In genomic region chr12:98388126-98388525, GRCh38 we compare ENCODE assay signal across 18 cellular contexts.
DNase-seq lines count a peak whose midpoint lies in the region; TF ChIP-seq lines count a peak whose summit lies in the region.
"Had no signal": no experiment of that assay in that cellular context is flagged by ENCODE, and none has a peak within 500 bp of the region (broad histone marks: within the 10 kb centered on the region; RNA-seq: fewer than 3 reads in every experiment).

No MANE protein-coding gene starts in this region.

- no peaks in the 10 kb centered on the region for H3K9me3 ChIP-seq in H9 (ENCODE audit: control insufficient read depth, low read depth, low read length)
- H3K9me3 ChIP-seq: SK-N-SH had no signal

- no peak overlapping the region for H3K23ac ChIP-seq in H9 (ENCODE audit: insufficient read length, low read depth, low read length)

- no peaks in the 10 kb centered on the region for H3K23me2 ChIP-seq in H9 (ENCODE audit: insufficient read length, low read depth, low read length, poor library complexity, severe bottlenecking)

- no peak overlapping the region for H2BK20ac ChIP-seq in H9 (ENCODE audit: low read depth, low read length, poor library complexity, severe bottlenecking)

- peak; percentile 29 for DNase-seq in DMS79 (lab: John Stamatoyannopoulos, UW)
- no peak for DNase-seq in H9
- DNase-seq in NCI-H2107 (lab: John Stamatoyannopoulos, UW), result peak; percentile 47
- peak; percentile 57 for DNase-seq in NCI-H82 (lab: John Stamatoyannopoulos, UW)
- no peak for DNase-seq in activated naive CD4-positive, alpha-beta T cell treated with Interleukin-2 at 50 U/mL for 16 hours
- no peak for DNase-seq in activated T-cell treated with anti-CD3 and anti-CD28 coated beads, Interleukin-2, amount 50 U/mL, for 24 hours
- no peak for DNase-seq in ecto neural progenitor cell (ENCODE audit: low spot score)
- DNase-seq: CD8-positive, alpha-beta T cell; DND-41; Karpas-422; NCI-H1048; NCI-H446; RPMI8226; SHP77 treated with DMSO at 0.1 percent for 48 hours; SK-N-SH; T-cell had no signal

- H2BK15ac ChIP-seq in H9 (ENCODE audit: low read depth, low read length), result no peak overlapping the region

- H3K56ac ChIP-seq in H9 (ENCODE audit: insufficient read length, low read depth, low read length), result no peak overlapping the region

- no peak overlapping the region for H4K8ac ChIP-seq in H9 (replicated peaks; ENCODE audit: insufficient read length, low read depth, low read length)

- H3K27ac ChIP-seq in H9 (ENCODE audit: insufficient read length, low read depth, low read length), result no peak overlapping the region
- H3K27ac ChIP-seq: BLaER1 treated with 17β-estradiol and CSF1 and Interleukin-3, amounts not matched to agents 10 nM and 100 nM had no signal

- H3K79me1 ChIP-seq in H9 (ENCODE audit: insufficient read depth, low read depth, low read length, poor library complexity, severe bottlenecking), result no peaks in the 10 kb centered on the region

- no peak overlapping the region for H3K27ac Mint-ChIP-seq in H9
- H3K27ac Mint-ChIP-seq in activated T-cell treated with anti-CD3 and anti-CD28 coated beads, Interleukin-2, amount 50 U/mL, for 24 hours, result no peak overlapping the region
- H3K27ac Mint-ChIP-seq: CD8-positive, alpha-beta T cell; IgD-negative memory B cell; T-cell had no signal

- no peak overlapping the region for H2BK5ac ChIP-seq in H9 (ENCODE audit: insufficient read length, low read length)

- TF ChIP-seq CTCF in H9 (conservative IDR thresholded peaks at IDR 0.05), result no peak

- peak overlapping the region; percentile 62 for H2AFZ ChIP-seq in H9 (ENCODE audit: low read length)

- H3K4me1 ChIP-seq in H9 (ENCODE audit: insufficient read depth, low read length), result no peaks in the 10 kb centered on the region

- H2AK5ac ChIP-seq in H9 (ENCODE audit: insufficient read length, low read length), result no peak overlapping the region

- no peak overlapping the region for H3K4ac ChIP-seq in H9 (ENCODE audit: low read depth, low read length)

- H3K27me3 ChIP-seq in H9 (ENCODE audit: insufficient read depth, low read length), result no peaks in the 10 kb centered on the region
- H3K27me3 ChIP-seq: BLaER1 treated with 17β-estradiol and CSF1 and Interleukin-3, amounts not matched to agents 10 nM and 100 nM had no signal

- no peak overlapping the region for H3K18ac ChIP-seq in H9 (ENCODE audit: insufficient read length, low read depth, low read length)

- H3K4me3 Mint-ChIP-seq in H9, result no peak overlapping the region
- no peak overlapping the region for H3K4me3 Mint-ChIP-seq in activated T-cell treated with anti-CD3 and anti-CD28 coated beads, Interleukin-2, amount 50 U/mL, for 24 hours
- H3K4me3 Mint-ChIP-seq: CD8-positive, alpha-beta T cell; IgD-negative memory B cell; T-cell had no signal

- no peak overlapping the region for H4K5ac ChIP-seq in H9 (ENCODE audit: insufficient read length, low read depth, low read length)

- H3K4me1 Mint-ChIP-seq in H9, result peaks cover 18 to 21% of the 10 kb centered on the region in 2 experiments
- H3K4me1 Mint-ChIP-seq in activated T-cell treated with anti-CD3 and anti-CD28 coated beads, Interleukin-2, amount 50 U/mL, for 24 hours (ENCODE audit: low read depth), result no peaks in the 10 kb centered on the region
- H3K4me1 Mint-ChIP-seq: IgD-negative memory B cell, T-cell had no signal

- H3K14ac ChIP-seq in H9 (ENCODE audit: insufficient read depth, low read length), result no peak overlapping the region

- H2BK120ac ChIP-seq in H9 (ENCODE audit: low read depth, low read length, poor library complexity, severe bottlenecking), result no peak overlapping the region

- H2BK12ac ChIP-seq in H9 (ENCODE audit: insufficient read length, low read depth, low read length), result no peak overlapping the region

- no peaks in the 10 kb centered on the region for H3K79me2 ChIP-seq in H9 (ENCODE audit: insufficient read depth, low read length)

- H4K91ac ChIP-seq in H9 (ENCODE audit: insufficient read length, low read depth, low read length), result no peak overlapping the region

- no peak overlapping the region for H3K4me2 ChIP-seq in H9 (ENCODE audit: insufficient read depth, insufficient read length, low read length)
- H3K4me2 ChIP-seq: BLaER1 treated with 17β-estradiol and CSF1 and Interleukin-3, amounts not matched to agents 10 nM and 100 nM; SK-N-SH had no signal

- peaks cover 0 to 2% of the 10 kb centered on the region in 2 experiments; a peak in 4 of 5 replicates for H3K9me3 Mint-ChIP-seq in H9
- H3K9me3 Mint-ChIP-seq in activated T-cell treated with anti-CD3 and anti-CD28 coated beads, Interleukin-2, amount 50 U/mL, for 24 hours, result no peaks in the 10 kb centered on the region
- H3K9me3 Mint-ChIP-seq: CD8-positive, alpha-beta T cell; T-cell had no signal

- H3T11ph ChIP-seq in H9 (ENCODE audit: low read length), result no peak overlapping the region

- H4K20me1 ChIP-seq in H9 (ENCODE audit: control insufficient read depth, insufficient read depth, insufficient read length), result no peaks in the 10 kb centered on the region
- H4K20me1 ChIP-seq: BLaER1 treated with 17β-estradiol and CSF1 and Interleukin-3, amounts not matched to agents 10 nM and 100 nM had no signal

- no peaks in the 10 kb centered on the region; the same call in 1 of the 2 replicates for H3K27me3 Mint-ChIP-seq in H9 (ENCODE audit: low read depth)
- H3K27me3 Mint-ChIP-seq in activated T-cell treated with anti-CD3 and anti-CD28 coated beads, Interleukin-2, amount 50 U/mL, for 24 hours, result peaks cover 8% of the 10 kb centered on the region

- H3K36me3 Mint-ChIP-seq in H9 (ENCODE audit: insufficient read depth in 1 of 3, low read depth in 3 of 3), result peaks cover 2 to 4% (median 2%) of the 10 kb centered on the region in 3 experiments; a peak in 4 of 7 replicates
- no peaks in the 10 kb centered on the region for H3K36me3 Mint-ChIP-seq in activated T-cell treated with anti-CD3 and anti-CD28 coated beads, Interleukin-2, amount 50 U/mL, for 24 hours (ENCODE audit: low read depth)
- H3K36me3 Mint-ChIP-seq: CD8-positive, alpha-beta T cell; IgD-negative memory B cell; T-cell had no signal

- WGBS in H9 (ENCODE audit: extremely low coverage, insufficient read length, low lambda C conversion rate), result no CpG with 5 or more reads among the region's 10 CpGs

- H3K9ac ChIP-seq in H9 (ENCODE audit: extremely low read depth, insufficient read length, low read length), result no peak overlapping the region
- H3K9ac ChIP-seq: BLaER1 treated with 17β-estradiol and CSF1 and Interleukin-3, amounts not matched to agents 10 nM and 100 nM; SK-N-SH had no signal

Comparison
In these comparisons a context has a peak if more than half of its experiments do, and no peak if none do; other contexts are left out.
1. DNase-seq: peak in DMS79 (single experiment), NCI-H2107 (single experiment) and NCI-H82 (single experiment); none in H9 (single experiment), activated naive CD4-positive, alpha-beta T cell treated with Interleukin-2 at 50 U/mL for 16 hours (single experiment), activated T-cell treated with anti-CD3 and anti-CD28 coated beads, Interleukin-2, amount 50 U/mL, for 24 hours (single experiment) and ecto neural progenitor cell (single experiment).